Comparison of ENCODE assay signal across 1 cellular context in the genomic region with DNA sequence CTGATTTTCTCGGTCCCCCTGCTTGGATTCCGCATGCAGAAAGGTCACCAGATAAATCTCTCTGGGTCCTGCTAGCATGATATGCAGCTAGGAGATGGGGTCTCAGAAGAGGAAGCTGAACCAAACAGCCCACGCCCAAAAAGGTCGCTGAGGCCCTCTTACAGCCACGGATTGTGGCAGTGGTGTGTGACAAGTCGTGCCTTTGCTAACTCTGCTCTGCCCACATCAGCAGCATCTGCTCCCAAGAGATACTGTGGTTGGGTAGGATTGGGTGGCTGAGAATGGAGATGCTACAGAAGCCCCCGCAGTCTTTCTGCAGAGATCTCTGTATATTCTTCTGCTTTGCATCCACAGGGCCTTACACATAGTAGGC.
TF ChIP-seq lines count a peak whose summit lies in the region.

No MANE protein-coding gene starts in this region.

TF ChIP-seq in GM23338, 12 proteins besides CTCF, POLR2A, EP300 and RAD21 (continued from another document):
- TF ChIP-seq STAT1 (IDR thresholded peaks at IDR 0.05; ENCODE audit: unreplicated experiment) (no peak), CREB1 (CRISPR knock-in tag; IDR thresholded peaks at IDR 0.05; ENCODE audit: low read depth) (no peak)
TF ChIP-seq in GM23338: peak in this region for 0.
